In genomic region chr10:90779573-90779972, GRCh38 we compare ENCODE assay signal across 11 cellular contexts.
DNase-seq lines count a peak whose midpoint lies in the region; ATAC-seq and TF ChIP-seq lines count a peak whose summit lies in the region.
"Had no signal": no experiment of that assay in that cellular context is flagged by ENCODE, and none has a peak within 500 bp of the region (broad histone marks: within the 10 kb centered on the region; RNA-seq: fewer than 3 reads in every experiment).

No MANE protein-coding gene starts in this region.

- peaks cover 32% of the 10 kb centered on the region for H3K4me1 Mint-ChIP-seq in WTC11
- no peaks in the 10 kb centered on the region for H3K4me1 Mint-ChIP-seq in activated CD8-positive, alpha-beta T cell treated with anti-CD3 and anti-CD28 coated beads, Interleukin-2, amount 10 ng/mL, durations not matched to agents 7 days and 5 days (ENCODE audit: low read depth)

- TF ChIP-seq EP300 in Ishikawa (IDR thresholded peaks at IDR 0.05; ENCODE audit: borderline replicate concordance): no peak

- H3K4me3 ChIP-seq in DND-41 (ENCODE audit: low read depth in 1 of 2, low read length in 2 of 2) (no peak overlapping the region), uterus (no peak overlapping the region)

- H3K4me3 Mint-ChIP-seq in WTC11: no peak overlapping the region
- H3K4me3 Mint-ChIP-seq in activated CD8-positive, alpha-beta T cell treated with anti-CD3 and anti-CD28 coated beads, Interleukin-2, amount 10 ng/mL, durations not matched to agents 7 days and 5 days: no peak overlapping the region
- H3K4me3 Mint-ChIP-seq: T-helper 1 cell treated with Interleukin-12 subunit alpha and Interleukin-12 subunit beta and Interleukin-4 antibody, amounts not matched to agents 30 μg/mL and 1 μg/mL, for 36 hours had no signal

- no peaks in the 10 kb centered on the region for H3K27me3 Mint-ChIP-seq in WTC11 (ENCODE audit: low read depth)
- peaks cover 2% of the 10 kb centered on the region for H3K27me3 Mint-ChIP-seq in activated CD8-positive, alpha-beta T cell treated with anti-CD3 and anti-CD28 coated beads, Interleukin-2, amount 10 ng/mL, durations not matched to agents 7 days and 5 days (ENCODE audit: low read depth)

- POLR2A ChIA-PET in WTC11 (lab: Charles Lee): no interaction called here
- POLR2A ChIA-PET in activated CD8-positive, alpha-beta T cell treated with anti-CD3 and anti-CD28 coated beads, Interleukin-2, amount 10 ng/mL, durations not matched to agents 7 days and 5 days (lab: Charles Lee): no interaction called here

- TF ChIP-seq POLR2A in uterus (IDR thresholded peaks at IDR 0.05): no peak

- peaks cover 29% of the 10 kb centered on the region for H3K27me3 ChIP-seq in DND-41 (ENCODE audit: insufficient read depth, low read length, poor library complexity)
- no peaks in the 10 kb centered on the region for H3K27me3 ChIP-seq in uterus

- H3K4me1 ChIP-seq in DND-41 (ENCODE audit: insufficient read depth, low read length): no peaks in the 10 kb centered on the region
- H3K4me1 ChIP-seq in uterus: no peaks in the 10 kb centered on the region

- H3K4me2 ChIP-seq in DND-41 (ENCODE audit: insufficient read depth, low read length): no peak overlapping the region

- no peak overlapping the region for H3K27ac ChIP-seq in DND-41 (ENCODE audit: low read length)
- no peak overlapping the region for H3K27ac ChIP-seq in uterus

- no peaks in the 10 kb centered on the region for H3K36me3 Mint-ChIP-seq in WTC11
- no peaks in the 10 kb centered on the region for H3K36me3 Mint-ChIP-seq in activated CD8-positive, alpha-beta T cell treated with anti-CD3 and anti-CD28 coated beads, Interleukin-2, amount 10 ng/mL, durations not matched to agents 7 days and 5 days (ENCODE audit: low read depth)

- CTCF ChIA-PET in WTC11 (lab: Charles Lee): interaction anchor here (1.8 kb wide), 1 partner anchor 9 kb away, joined by 7 read pairs; no protein-coding TSS in a partner anchor
- CTCF ChIA-PET in activated CD8-positive, alpha-beta T cell treated with anti-CD3 and anti-CD28 coated beads, Interleukin-2, amount 10 ng/mL, durations not matched to agents 7 days and 5 days (lab: Charles Lee): no interaction called here

- intact Hi-C loops in uterus (cut with DNase I; ENCODE audit: low total_unique reads): no loop called here

- H3K9ac ChIP-seq in DND-41 (ENCODE audit: low read depth, low read length): no peak overlapping the region

- peak; percentile 15; the same call in 1 of the 2 replicates for TF ChIP-seq RAD21 in Ishikawa (IDR thresholded peaks at IDR 0.05; ENCODE audit: low read depth)

- H3K9me3 ChIP-seq in DND-41 (ENCODE audit: insufficient read depth, low read length, severe bottlenecking): no peaks in the 10 kb centered on the region
- no peaks in the 10 kb centered on the region for H3K9me3 ChIP-seq in uterus

- no peak for ATAC-seq in DND-41 (ENCODE audit: insufficient read depth, low read depth)
- ATAC-seq in WTC11: peak; percentile 68
- no peak for ATAC-seq in left lobe of liver
- no peak for ATAC-seq in activated CD8-positive, alpha-beta T cell treated with anti-CD3 and anti-CD28 coated beads, Interleukin-2, amount 10 ng/mL, durations not matched to agents 7 days and 5 days
- ATAC-seq in GM18519 (IDR thresholded peaks at IDR 0.05; ENCODE audit: low FRiP score, unreplicated experiment): no peak

- no peaks in the 10 kb centered on the region for H4K20me1 ChIP-seq in DND-41 (ENCODE audit: insufficient read depth, low read length)

- H3K9me3 Mint-ChIP-seq in WTC11: no peaks in the 10 kb centered on the region
- no peaks in the 10 kb centered on the region for H3K9me3 Mint-ChIP-seq in activated CD8-positive, alpha-beta T cell treated with anti-CD3 and anti-CD28 coated beads, Interleukin-2, amount 10 ng/mL, durations not matched to agents 7 days and 5 days (ENCODE audit: insufficient read depth)
- H3K9me3 Mint-ChIP-seq: T-helper 1 cell treated with Interleukin-12 subunit alpha and Interleukin-12 subunit beta and Interleukin-4 antibody, amounts not matched to agents 30 μg/mL and 1 μg/mL, for 36 hours had no signal

- H2AFZ ChIP-seq in DND-41 (ENCODE audit: low read depth, low read length): no peak overlapping the region

- H3K27ac Mint-ChIP-seq in WTC11: 0 out of 2 replicates have a peak overlapping the region, but pooled peaks have one; percentile 23
- H3K27ac Mint-ChIP-seq in activated CD8-positive, alpha-beta T cell treated with anti-CD3 and anti-CD28 coated beads, Interleukin-2, amount 10 ng/mL, durations not matched to agents 7 days and 5 days: no peak overlapping the region
- H3K27ac Mint-ChIP-seq: T-helper 1 cell treated with Interleukin-12 subunit alpha and Interleukin-12 subunit beta and Interleukin-4 antibody, amounts not matched to agents 30 μg/mL and 1 μg/mL, for 36 hours had no signal

- peak; percentile 59 for TF ChIP-seq CTCF in DND-41 (IDR thresholded peaks at IDR 0.05; ENCODE audit: borderline replicate concordance, extremely low read depth, low read length, poor library complexity, severe bottlenecking)
- no peak; the same call in 1 of the 2 replicates for TF ChIP-seq CTCF in WTC11 (IDR thresholded peaks at IDR 0.05)
- TF ChIP-seq CTCF in uterus (IDR thresholded peaks at IDR 0.05): no peak

- H3K36me3 ChIP-seq in DND-41 (ENCODE audit: insufficient read depth, low read length) (no peaks in the 10 kb centered on the region), uterus (no peaks in the 10 kb centered on the region)

- H3K79me2 ChIP-seq in DND-41 (ENCODE audit: insufficient read depth, low read length): no peaks in the 10 kb centered on the region

- no peak for DNase-seq in DND-41
- DNase-seq in WTC11 (ENCODE audit: low spot score): no peak
- DNase-seq in iris pigment epithelial cell (ENCODE audit: low read depth): peak; percentile 38
- no peak for DNase-seq in uterus
- no peak for DNase-seq in left lobe of liver (ENCODE audit: low spot score)
- DNase-seq in activated CD8-positive, alpha-beta T cell treated with anti-CD3 and anti-CD28 coated beads, Interleukin-2, amount 10 ng/mL, durations not matched to agents 7 days and 5 days: no peak
- DNase-seq: midbrain, NCI-H2081 treated with DMSO at 0.1 percent for 48 hours had no signal

TF ChIP-seq in Ishikawa, 13 proteins besides CTCF, POLR2A, EP300 and RAD21:
- TF ChIP-seq, protein P1, sequence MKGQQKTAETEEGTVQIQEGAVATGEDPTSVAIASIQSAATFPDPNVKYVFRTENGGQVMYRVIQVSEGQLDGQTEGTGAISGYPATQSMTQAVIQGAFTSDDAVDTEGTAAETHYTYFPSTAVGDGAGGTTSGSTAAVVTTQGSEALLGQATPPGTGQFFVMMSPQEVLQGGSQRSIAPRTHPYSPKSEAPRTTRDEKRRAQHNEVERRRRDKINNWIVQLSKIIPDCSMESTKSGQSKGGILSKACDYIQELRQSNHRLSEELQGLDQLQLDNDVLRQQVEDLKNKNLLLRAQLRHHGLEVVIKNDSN (IDR thresholded peaks at IDR 0.05): peak; percentile 90
- no peak for TF ChIP-seq ZBTB7A (IDR thresholded peaks at IDR 0.05; ENCODE audit: low read depth)
- 0 out of 2 replicates have a peak, but pooled peaks have one; percentile 31 for TF ChIP-seq CEBPB (IDR thresholded peaks at IDR 0.05)
TF ChIP-seq in Ishikawa: peak in this region for 2.

TF ChIP-seq in WTC11, 78 proteins besides CTCF, POLR2A, EP300 and RAD21 (continues in another document):
- no peak for TF ChIP-seq ZNF232 (CRISPR knock-in tag; IDR thresholded peaks at IDR 0.05)
- TF ChIP-seq NR1H2 (CRISPR knock-in tag; IDR thresholded peaks at IDR 0.05): no peak
- TF ChIP-seq, protein P2, sequence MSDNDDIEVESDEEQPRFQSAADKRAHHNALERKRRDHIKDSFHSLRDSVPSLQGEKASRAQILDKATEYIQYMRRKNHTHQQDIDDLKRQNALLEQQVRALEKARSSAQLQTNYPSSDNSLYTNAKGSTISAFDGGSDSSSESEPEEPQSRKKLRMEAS (CRISPR knock-in tag; IDR thresholded peaks at IDR 0.05): 0 out of 2 replicates have a peak, but pooled peaks have one; percentile 28
- TF ChIP-seq SMAD3 (CRISPR knock-in tag; IDR thresholded peaks at IDR 0.05; ENCODE audit: borderline replicate concordance): no peak
- TF ChIP-seq ZNF416 (CRISPR knock-in tag; IDR thresholded peaks at IDR 0.05): no peak
- TF ChIP-seq, protein P3, sequence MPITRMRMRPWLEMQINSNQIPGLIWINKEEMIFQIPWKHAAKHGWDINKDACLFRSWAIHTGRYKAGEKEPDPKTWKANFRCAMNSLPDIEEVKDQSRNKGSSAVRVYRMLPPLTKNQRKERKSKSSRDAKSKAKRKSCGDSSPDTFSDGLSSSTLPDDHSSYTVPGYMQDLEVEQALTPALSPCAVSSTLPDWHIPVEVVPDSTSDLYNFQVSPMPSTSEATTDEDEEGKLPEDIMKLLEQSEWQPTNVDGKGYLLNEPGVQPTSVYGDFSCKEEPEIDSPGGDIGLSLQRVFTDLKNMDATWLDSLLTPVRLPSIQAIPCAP (CRISPR knock-in tag; IDR thresholded peaks at IDR 0.05): no peak
- no peak for TF ChIP-seq PRRX2 (CRISPR knock-in tag; IDR thresholded peaks at IDR 0.05)
- TF ChIP-seq, protein P4, sequence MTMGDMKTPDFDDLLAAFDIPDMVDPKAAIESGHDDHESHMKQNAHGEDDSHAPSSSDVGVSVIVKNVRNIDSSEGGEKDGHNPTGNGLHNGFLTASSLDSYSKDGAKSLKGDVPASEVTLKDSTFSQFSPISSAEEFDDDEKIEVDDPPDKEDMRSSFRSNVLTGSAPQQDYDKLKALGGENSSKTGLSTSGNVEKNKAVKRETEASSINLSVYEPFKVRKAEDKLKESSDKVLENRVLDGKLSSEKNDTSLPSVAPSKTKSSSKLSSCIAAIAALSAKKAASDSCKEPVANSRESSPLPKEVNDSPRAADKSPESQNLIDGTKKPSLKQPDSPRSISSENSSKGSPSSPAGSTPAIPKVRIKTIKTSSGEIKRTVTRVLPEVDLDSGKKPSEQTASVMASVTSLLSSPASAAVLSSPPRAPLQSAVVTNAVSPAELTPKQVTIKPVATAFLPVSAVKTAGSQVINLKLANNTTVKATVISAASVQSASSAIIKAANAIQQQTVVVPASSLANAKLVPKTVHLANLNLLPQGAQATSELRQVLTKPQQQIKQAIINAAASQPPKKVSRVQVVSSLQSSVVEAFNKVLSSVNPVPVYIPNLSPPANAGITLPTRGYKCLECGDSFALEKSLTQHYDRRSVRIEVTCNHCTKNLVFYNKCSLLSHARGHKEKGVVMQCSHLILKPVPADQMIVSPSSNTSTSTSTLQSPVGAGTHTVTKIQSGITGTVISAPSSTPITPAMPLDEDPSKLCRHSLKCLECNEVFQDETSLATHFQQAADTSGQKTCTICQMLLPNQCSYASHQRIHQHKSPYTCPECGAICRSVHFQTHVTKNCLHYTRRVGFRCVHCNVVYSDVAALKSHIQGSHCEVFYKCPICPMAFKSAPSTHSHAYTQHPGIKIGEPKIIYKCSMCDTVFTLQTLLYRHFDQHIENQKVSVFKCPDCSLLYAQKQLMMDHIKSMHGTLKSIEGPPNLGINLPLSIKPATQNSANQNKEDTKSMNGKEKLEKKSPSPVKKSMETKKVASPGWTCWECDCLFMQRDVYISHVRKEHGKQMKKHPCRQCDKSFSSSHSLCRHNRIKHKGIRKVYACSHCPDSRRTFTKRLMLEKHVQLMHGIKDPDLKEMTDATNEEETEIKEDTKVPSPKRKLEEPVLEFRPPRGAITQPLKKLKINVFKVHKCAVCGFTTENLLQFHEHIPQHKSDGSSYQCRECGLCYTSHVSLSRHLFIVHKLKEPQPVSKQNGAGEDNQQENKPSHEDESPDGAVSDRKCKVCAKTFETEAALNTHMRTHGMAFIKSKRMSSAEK (CRISPR knock-in tag; IDR thresholded peaks at IDR 0.05; ENCODE audit: borderline replicate concordance): no peak
